Comparison of ENCODE assay signal across 8 cellular contexts in genomic region chr5:112604741-112605390, GRCh38.
DNase-seq lines count a peak whose midpoint lies in the region; ATAC-seq and TF ChIP-seq lines count a peak whose summit lies in the region.

No MANE protein-coding gene starts in this region.

- peak; percentile 17 for DNase-seq in GF-D8 (lab: John Stamatoyannopoulos, UW)
- peak; percentile 7 for DNase-seq in NCI-H526 treated with DMSO at 0.1 percent for 48 hours (lab: John Stamatoyannopoulos, UW)
- peak; percentile 27 to 49 for DNase-seq in cardiac muscle cell (ENCODE audit: low read depth in 1 of 2, low spot score in 1 of 2)
- DNase-seq in NCI-H128 (lab: John Stamatoyannopoulos, UW; ENCODE audit: unreplicated experiment) = no peak
- DNase-seq in AG08395 (ENCODE audit: low spot score) = no peak
- DNase-seq in occipital lobe (lab: John Stamatoyannopoulos, UW) = no peak

- ATAC-seq in GM21619 (IDR thresholded peaks at IDR 0.05; ENCODE audit: unreplicated experiment) = peak; percentile 48
- no peak for ATAC-seq in esophagus mucosa

- H3K9me3 ChIP-seq in cardiac muscle cell (ENCODE audit: low read depth) = no peaks in the 10 kb centered on the region

- no peaks in the 10 kb centered on the region for H3K27me3 ChIP-seq in cardiac muscle cell

- peak; percentile 24 for TF ChIP-seq CTCF in cardiac muscle cell (IDR thresholded peaks at IDR 0.05; ENCODE audit: low read depth, low read length)

- H3K27ac ChIP-seq in cardiac muscle cell = no peak overlapping the region

- peaks cover 12% of the 10 kb centered on the region for H3K4me1 ChIP-seq in cardiac muscle cell (ENCODE audit: low read depth)

- H3K36me3 ChIP-seq in cardiac muscle cell = no peaks in the 10 kb centered on the region

- no peak overlapping the region for H3K4me3 ChIP-seq in cardiac muscle cell

Comparison
In these comparisons a context has a peak if more than half of its experiments do, and no peak if none do; other contexts are left out.
1. DNase-seq: peak in GF-D8 (single experiment), NCI-H526 treated with DMSO at 0.1 percent for 48 hours (single experiment) and cardiac muscle cell (2 of 2); none in NCI-H128 (single experiment), AG08395 (single experiment) and occipital lobe (single experiment).